In genomic region chr14:102071283-102071998, GRCh38 we compare ENCODE assay signal across 1 cellular context.
A peak's percentile ranks its signal among the peaks of the same experiment; 100 is the strongest.
TF ChIP-seq lines count a peak whose summit lies in the region.

No MANE protein-coding gene starts in this region.

TF ChIP-seq in IMR-90, 13 proteins besides CTCF, POLR2A, EP300 and RAD21:
- TF ChIP-seq FOS (IDR thresholded peaks at IDR 0.05; ENCODE audit: low read depth, low read length) (0 out of 2 replicates have a peak, but pooled peaks have one; percentile 25), RCOR1 (IDR thresholded peaks at IDR 0.05; ENCODE audit: insufficient replicate concordance, low read length) (no peak), NFE2L2 (IDR thresholded peaks at IDR 0.05; ENCODE audit: low read depth, low read length) (no peak), MAFK (IDR thresholded peaks at IDR 0.05; ENCODE audit: low read depth, low read length) (peak; percentile 5; the same call in 1 of the 2 replicates), CEBPB (IDR thresholded peaks at IDR 0.05; ENCODE audit: low read depth, low read length) (0 out of 2 replicates have a peak, but pooled peaks have one; percentile 14)
